In the genomic region with DNA sequence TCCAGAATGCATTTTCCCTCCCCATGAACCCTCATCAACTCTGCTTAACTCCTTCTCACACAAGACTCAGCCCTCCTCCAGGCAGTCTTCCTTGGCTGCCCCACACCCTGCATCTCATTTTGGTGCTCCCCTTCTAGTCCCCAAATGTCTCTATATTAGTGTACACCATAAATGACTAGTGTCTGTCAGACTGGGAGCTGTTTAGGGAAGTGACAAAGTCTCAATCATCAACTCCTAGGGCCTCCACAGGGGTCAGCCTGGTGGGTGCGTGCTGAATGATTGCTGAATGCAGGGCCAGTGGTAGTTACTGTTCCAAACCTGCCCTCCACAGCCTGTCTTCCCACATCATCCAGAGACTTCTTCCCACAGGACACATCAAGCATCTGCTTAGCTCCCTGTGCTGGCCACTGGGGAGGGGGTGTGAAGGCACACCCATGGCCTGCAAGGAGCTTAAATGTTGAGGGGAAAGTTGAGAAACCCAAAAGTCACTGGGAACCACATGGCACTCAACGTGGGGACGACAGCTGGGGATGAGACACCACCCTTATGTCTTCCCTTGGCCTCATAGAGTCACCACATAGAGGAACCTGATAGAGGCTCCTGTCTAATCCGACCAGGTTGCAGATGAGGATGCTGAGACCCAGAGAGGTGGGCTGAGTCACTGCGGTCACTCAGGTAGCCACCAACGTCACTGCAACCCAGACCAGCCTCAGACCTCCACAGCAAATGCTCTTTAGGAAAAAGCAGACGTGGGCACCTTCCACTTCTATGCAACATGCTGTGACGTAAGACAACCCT, we compare ENCODE assay signal across 13 cellular contexts.
A peak's percentile ranks its signal among the peaks of the same experiment; 100 is the strongest.
DNase-seq lines count a peak whose midpoint lies in the region; ATAC-seq and TF ChIP-seq lines count a peak whose summit lies in the region.
"Had no signal": no experiment of that assay in that cellular context is flagged by ENCODE, and none has a peak within 500 bp of the region (broad histone marks: within the 10 kb centered on the region; RNA-seq: fewer than 3 reads in every experiment).

No MANE protein-coding gene starts in this region.

- no peak for TF ChIP-seq POLR2A in NB4 (IDR thresholded peaks at IDR 0.05; ENCODE audit: extremely low read depth, insufficient read length)
- TF ChIP-seq POLR2A in GM18505 (IDR thresholded peaks at IDR 0.05; ENCODE audit: borderline replicate concordance, extremely low read depth, insufficient read depth, insufficient read length) = no peak

- DNase-seq in NB4 (ENCODE audit: low read depth) = peak; percentile 36
- no peak for DNase-seq in effector memory CD8-positive, alpha-beta T cell
- no peak for DNase-seq in smooth muscle cell (lab: John Stamatoyannopoulos, UW; ENCODE audit: unreplicated experiment)
- no peak for DNase-seq in dorsolateral prefrontal cortex
- DNase-seq in COLO668 (lab: John Stamatoyannopoulos, UW; ENCODE audit: unreplicated experiment) = no peak
- DNase-seq: IMR-90, kidney glomerular epithelial cell, NCI-H226, SHP77 treated with DMSO at 0.1 percent for 48 hours had no signal

- H3K4me1 Mint-ChIP-seq in effector memory CD8-positive, alpha-beta T cell (ENCODE audit: low read depth in 2 of 2) = peaks cover 36 to 44% of the 10 kb centered on the region in 2 donors

- peak overlapping the region in 2 of 11 experiments; percentile 69 to 72; a peak in 2 of 22 replicates for H3K27ac ChIP-seq in BLaER1 treated with 17β-estradiol and CSF1 and Interleukin-3, amounts not matched to agents 10 nM and 100 nM
- no peak overlapping the region for H3K27ac ChIP-seq in smooth muscle cell (ENCODE audit: low read depth)
- H3K27ac ChIP-seq in dorsolateral prefrontal cortex = no peak overlapping the region
- H3K27ac ChIP-seq: neutrophil had no signal

- peaks cover 6% of the 10 kb centered on the region for H3K36me3 Mint-ChIP-seq in effector memory CD8-positive, alpha-beta T cell (ENCODE audit: insufficient read depth)

- no peaks in the 10 kb centered on the region for H3F3A ChIP-seq in smooth muscle cell (ENCODE audit: low read depth)

- no peaks in the 10 kb centered on the region for H3K27me3 Mint-ChIP-seq in effector memory CD8-positive, alpha-beta T cell

- H3K9ac ChIP-seq in BLaER1 treated with 17β-estradiol and CSF1 and Interleukin-3, amounts not matched to agents 10 nM and 100 nM = no peak overlapping the region
- H3K9ac ChIP-seq in smooth muscle cell (ENCODE audit: low read depth) = no peak overlapping the region

- peak; percentile 32 for ATAC-seq in GM18502 (IDR thresholded peaks at IDR 0.05; ENCODE audit: poor library complexity, unreplicated experiment)
- no peak for ATAC-seq in effector memory CD8-positive, alpha-beta T cell (replicated peaks)
- no peak for ATAC-seq in GM18505 (IDR thresholded peaks at IDR 0.05; ENCODE audit: unreplicated experiment)

- H3K9me3 ChIP-seq in BLaER1 treated with 17β-estradiol and CSF1 and Interleukin-3, amounts not matched to agents 10 nM and 100 nM (replicated peaks in 1 of 11) = no peaks in the 10 kb centered on the region
- no peaks in the 10 kb centered on the region for H3K9me3 ChIP-seq in smooth muscle cell (replicated peaks; ENCODE audit: low read depth)
- H3K9me3 ChIP-seq: neutrophil had no signal

- H3K27ac Mint-ChIP-seq in effector memory CD8-positive, alpha-beta T cell = peak overlapping the region in 1 of 2 donors; percentile 85

- H2AFZ ChIP-seq in smooth muscle cell (ENCODE audit: low read depth) = no peak overlapping the region

- H3K4me3 Mint-ChIP-seq in effector memory CD8-positive, alpha-beta T cell = peak overlapping the region; percentile 68 to 78

- no peaks in the 10 kb centered on the region for H4K20me1 ChIP-seq in BLaER1 treated with 17β-estradiol and CSF1 and Interleukin-3, amounts not matched to agents 10 nM and 100 nM
- H4K20me1 ChIP-seq in smooth muscle cell (ENCODE audit: low read depth) = no peaks in the 10 kb centered on the region

- peaks cover 0 to 10% (median 0%) of the 10 kb centered on the region in 11 experiments; a peak in 4 of 22 replicates for H3K27me3 ChIP-seq in BLaER1 treated with 17β-estradiol and CSF1 and Interleukin-3, amounts not matched to agents 10 nM and 100 nM
- peaks cover 3% of the 10 kb centered on the region for H3K27me3 ChIP-seq in smooth muscle cell (ENCODE audit: low read depth)
- H3K27me3 ChIP-seq in dorsolateral prefrontal cortex = peaks cover 0 to 14% (median 0%) of the 10 kb centered on the region in 45 donors

- H3K36me3 ChIP-seq in BLaER1 treated with 17β-estradiol and CSF1 and Interleukin-3, amounts not matched to agents 10 nM and 100 nM = no peaks in the 10 kb centered on the region
- no peaks in the 10 kb centered on the region for H3K36me3 ChIP-seq in smooth muscle cell (ENCODE audit: low read depth)
- H3K36me3 ChIP-seq: neutrophil had no signal

- no peaks in the 10 kb centered on the region for H3K9me3 Mint-ChIP-seq in effector memory CD8-positive, alpha-beta T cell

- intact Hi-C loops in dorsolateral prefrontal cortex (cut with DNase I) = no loop called here

- no peak overlapping the region for H3K4me3 ChIP-seq in BLaER1 treated with 17β-estradiol and CSF1 and Interleukin-3, amounts not matched to agents 10 nM and 100 nM
- no peak overlapping the region for H3K4me3 ChIP-seq in NB4 (ENCODE audit: low read depth, low read length)
- no peak overlapping the region for H3K4me3 ChIP-seq in smooth muscle cell
- H3K4me3 ChIP-seq in dorsolateral prefrontal cortex = no peak overlapping the region

- H3K79me2 ChIP-seq in smooth muscle cell (ENCODE audit: low read depth) = no peaks in the 10 kb centered on the region

- peaks cover 70 to 97% (median 89%) of the 10 kb centered on the region in 10 experiments for H3K4me1 ChIP-seq in BLaER1 treated with 17β-estradiol and CSF1 and Interleukin-3, amounts not matched to agents 10 nM and 100 nM
- H3K4me1 ChIP-seq in smooth muscle cell (ENCODE audit: low read depth) = peaks cover 9% of the 10 kb centered on the region

- TF ChIP-seq CTCF in NB4 (IDR thresholded peaks at IDR 0.05; ENCODE audit: low read depth, low read length) (no peak), smooth muscle cell (IDR thresholded peaks at IDR 0.05; ENCODE audit: borderline replicate concordance, insufficient read depth, poor library complexity, severe bottlenecking) (no peak), dorsolateral prefrontal cortex (IDR thresholded peaks at IDR 0.05 in 54 of 56, conservative IDR thresholded peaks at IDR 0.05 in 2 of 56; ENCODE audit: low read depth in 1 of 56, partially characterized antibody in 56 of 56) (no peak)

- 88% methylated on average over 8 of the region's 8 CpGs for WGBS in smooth muscle cell (ENCODE audit: low lambda C conversion rate)

- peak overlapping the region; percentile 35 to 95 (median 64); a peak in 21 of 22 replicates for H3K4me2 ChIP-seq in BLaER1 treated with 17β-estradiol and CSF1 and Interleukin-3, amounts not matched to agents 10 nM and 100 nM
- H3K4me2 ChIP-seq in smooth muscle cell = no peak overlapping the region
